ENCODE assay signal across 6 cellular contexts in the genomic region with DNA sequence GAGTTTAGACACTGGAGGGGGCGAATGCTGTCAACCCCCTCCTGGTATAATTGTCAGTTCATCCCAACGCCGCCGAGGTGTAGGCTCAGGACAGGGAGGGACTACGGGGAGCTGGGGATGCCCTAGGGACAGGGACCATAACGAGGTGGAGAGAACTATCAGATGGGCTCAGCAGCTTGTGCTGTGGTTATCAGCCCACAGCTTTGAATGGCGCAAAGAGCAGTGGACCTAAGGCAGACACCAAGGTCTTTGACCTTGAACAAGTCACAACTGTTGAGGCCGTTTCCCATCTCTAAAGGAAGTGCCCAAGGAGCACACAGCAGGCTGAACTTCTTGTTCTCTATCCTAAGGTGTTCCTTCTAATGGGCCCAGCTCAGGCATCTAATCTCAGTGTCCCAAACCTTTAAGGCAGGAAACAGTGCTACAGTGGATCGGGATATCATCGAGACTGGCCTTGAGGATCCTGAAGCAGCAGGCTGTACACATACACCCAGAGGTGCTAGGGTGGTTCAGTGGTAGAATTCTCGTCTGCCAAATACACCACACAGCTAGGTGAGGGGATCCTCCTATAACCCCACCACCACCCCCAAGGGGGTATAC. TPM values are rescaled to one million over a fixed set of nuclear protein-coding genes. Genes with fewer than 3 reads are reported as not detected.
A peak's percentile ranks its signal among the peaks of the same experiment; 100 is the strongest.
DNase-seq lines count a peak whose midpoint lies in the region; TF ChIP-seq lines count a peak whose summit lies in the region.

No MANE protein-coding gene starts in this region.

- no peaks in the 10 kb centered on the region for H3K27me3 ChIP-seq in skeletal muscle tissue (ENCODE audit: control insufficient read depth in 3 of 3, insufficient read depth in 3 of 3, low read length in 3 of 3)

- H3K4me3 Mint-ChIP-seq in activated CD4-positive, alpha-beta T cell treated with anti-CD3 and anti-CD28 coated beads, Interleukin-2, amount 10 ng/mL, durations not matched to agents 7 days and 5 days, result peak overlapping the region; percentile 97

- H3K36me3 Mint-ChIP-seq in activated CD4-positive, alpha-beta T cell treated with anti-CD3 and anti-CD28 coated beads, Interleukin-2, amount 10 ng/mL, durations not matched to agents 7 days and 5 days (ENCODE audit: low read depth), result peaks cover 54% of the 10 kb centered on the region

- H3K4me1 ChIP-seq in skeletal muscle tissue (ENCODE audit: control insufficient read depth in 3 of 3, insufficient read depth in 3 of 3, low read length in 3 of 3), result peaks cover 26 to 36% (median 26%) of the 10 kb centered on the region in 3 donors

- H3K36me3 ChIP-seq in skeletal muscle tissue (ENCODE audit: control insufficient read depth in 3 of 3, insufficient read depth in 3 of 3, low read length in 3 of 3), result peaks cover 40 to 48% (median 46%) of the 10 kb centered on the region in 3 donors

- H3K9me3 ChIP-seq in skeletal muscle tissue (ENCODE audit: control insufficient read depth in 3 of 3, low read length in 3 of 3), result no peaks in the 10 kb centered on the region

- DNase-seq in activated CD4-positive, alpha-beta T cell treated with anti-CD3 and anti-CD28 coated beads, Interleukin-2, amount 10 ng/mL, durations not matched to agents 7 days and 5 days, result no peak
- DNase-seq in activated CD4-positive, alpha-beta T cell treated with anti-CD3 and anti-CD28 coated beads, Interleukin-2, amount 50 U/mL, for 4 hours, result no peak
- DNase-seq in epithelial cell of esophagus (ENCODE audit: low read depth), result no peak
- no peak for DNase-seq in NCI-H1417 treated with DMSO at 0.1 percent for 48 hours (lab: John Stamatoyannopoulos, UW)
- no peak for DNase-seq in SK-N-DZ (ENCODE audit: low spot score)

- H3K27ac ChIP-seq in skeletal muscle tissue (ENCODE audit: low read depth, low read length), result peak overlapping the region; percentile 95

- H3K4me1 Mint-ChIP-seq in activated CD4-positive, alpha-beta T cell treated with anti-CD3 and anti-CD28 coated beads, Interleukin-2, amount 10 ng/mL, durations not matched to agents 7 days and 5 days, result peaks cover 63% of the 10 kb centered on the region

- H3K4me3 ChIP-seq in epithelial cell of esophagus (ENCODE audit: low read length) (peak overlapping the region; percentile 55), skeletal muscle tissue (ENCODE audit: low read length in 3 of 3) (peak overlapping the region; percentile 73 to 89 (median 77))

- H3K9ac ChIP-seq in skeletal muscle tissue (ENCODE audit: low read depth in 1 of 3, low read length in 3 of 3), result peak overlapping the region; percentile 83 to 90 (median 90)

- no peaks in the 10 kb centered on the region for H3K9me3 Mint-ChIP-seq in activated CD4-positive, alpha-beta T cell treated with anti-CD3 and anti-CD28 coated beads, Interleukin-2, amount 10 ng/mL, durations not matched to agents 7 days and 5 days

- POLR2A ChIA-PET in activated CD4-positive, alpha-beta T cell treated with anti-CD3 and anti-CD28 coated beads, Interleukin-2, amount 10 ng/mL, durations not matched to agents 7 days and 5 days (lab: Charles Lee), result interaction anchor here (0.6 to 2.5 kb wide), 11 partner anchors 9 to 249 kb away, joined by 3 to 18 read pairs (median 7); a partner anchor contains a TSS

- CTCF ChIA-PET in activated CD4-positive, alpha-beta T cell treated with anti-CD3 and anti-CD28 coated beads, Interleukin-2, amount 10 ng/mL, durations not matched to agents 7 days and 5 days (lab: Charles Lee), result interaction anchor here (0.6 to 4.5 kb wide), 32 partner anchors 9 to 240 kb away, joined by 3 to 25 read pairs (median 4); a partner anchor contains a TSS

- no peak for TF ChIP-seq CTCF in epithelial cell of esophagus (IDR thresholded peaks at IDR 0.05; ENCODE audit: insufficient read depth, low read depth, low read length, missing control alignments)

- peak overlapping the region; percentile 95 for H3K27ac Mint-ChIP-seq in activated CD4-positive, alpha-beta T cell treated with anti-CD3 and anti-CD28 coated beads, Interleukin-2, amount 10 ng/mL, durations not matched to agents 7 days and 5 days

- no peaks in the 10 kb centered on the region for H3K27me3 Mint-ChIP-seq in activated CD4-positive, alpha-beta T cell treated with anti-CD3 and anti-CD28 coated beads, Interleukin-2, amount 10 ng/mL, durations not matched to agents 7 days and 5 days

RNA-seq across cellular contexts. Expression of a gene that starts 1.0 kb away (rescaled TPM):
- 10 to 100 TPM; 24.1 to 26.0 TPM for total RNA-seq in activated CD4-positive, alpha-beta T cell treated with anti-CD3 and anti-CD28 coated beads, Interleukin-2, amount 10 ng/mL, durations not matched to agents 7 days and 5 days
- total RNA-seq in skeletal muscle tissue, result 4.2 TPM
- polyA plus RNA-seq in SK-N-DZ (2014; cell fraction: cytosol; rRNA removed), result 29.3 and 33.3 TPM in 2 replicates
- polyA plus RNA-seq in SK-N-DZ (2014; cell fraction: nucleus; rRNA removed), result 46.7 and 63.7 TPM in 2 replicates

RNA-seq across cellular contexts. Expression of a gene that starts 9.3 kb away (rescaled TPM):
- total RNA-seq in activated CD4-positive, alpha-beta T cell treated with anti-CD3 and anti-CD28 coated beads, Interleukin-2, amount 10 ng/mL, durations not matched to agents 7 days and 5 days, result 100 to 1,000 TPM; 270 to 299 TPM
- total RNA-seq in skeletal muscle tissue, result 63.7 TPM
- 105 and 108 TPM in 2 replicates for polyA plus RNA-seq in SK-N-DZ (2014; cell fraction: cytosol; rRNA removed)
- polyA plus RNA-seq in SK-N-DZ (2014; cell fraction: nucleus; rRNA removed), result 223 and 244 TPM in 2 replicates

RNA-seq across cellular contexts. Expression of a gene that starts 18.6 kb away (rescaled TPM):
- 1,000 to 10,000 TPM; 1,239 to 1,470 TPM for total RNA-seq in activated CD4-positive, alpha-beta T cell treated with anti-CD3 and anti-CD28 coated beads, Interleukin-2, amount 10 ng/mL, durations not matched to agents 7 days and 5 days
- 2,520 TPM for total RNA-seq in skeletal muscle tissue
- polyA plus RNA-seq in SK-N-DZ (2014; cell fraction: cytosol; rRNA removed), result 3,065 and 3,261 TPM in 2 replicates
- polyA plus RNA-seq in SK-N-DZ (2014; cell fraction: nucleus; rRNA removed), result 1,095 and 1,442 TPM in 2 replicates

RNA-seq across cellular contexts. Expression of a gene that starts 20.3 kb away (rescaled TPM):
- 100 to 1,000 TPM; 137 to 144 TPM for total RNA-seq in activated CD4-positive, alpha-beta T cell treated with anti-CD3 and anti-CD28 coated beads, Interleukin-2, amount 10 ng/mL, durations not matched to agents 7 days and 5 days
- total RNA-seq in skeletal muscle tissue, result 7.3 TPM
- polyA plus RNA-seq in SK-N-DZ (2014; cell fraction: cytosol; rRNA removed), result 22.8 and 24.5 TPM in 2 replicates
- polyA plus RNA-seq in SK-N-DZ (2014; cell fraction: nucleus; rRNA removed), result 193 and 259 TPM in 2 replicates

RNA-seq across cellular contexts. Expression of a gene that starts 20.7 kb away (rescaled TPM):
- 1 to 10 TPM; 1.0 to 1.3 TPM for total RNA-seq in activated CD4-positive, alpha-beta T cell treated with anti-CD3 and anti-CD28 coated beads, Interleukin-2, amount 10 ng/mL, durations not matched to agents 7 days and 5 days
- total RNA-seq in skeletal muscle tissue, result 1.6 TPM
- polyA plus RNA-seq in SK-N-DZ (2014; cell fraction: cytosol; rRNA removed), result 2.4 and 2.6 TPM in 2 replicates
- 2.0 and 3.6 TPM in 2 replicates for polyA plus RNA-seq in SK-N-DZ (2014; cell fraction: nucleus; rRNA removed)
